Comparison of ENCODE assay signal across 31 cellular contexts in genomic region chr2:61184263-61184662, GRCh38.
"Had no signal": no experiment of that assay in that cellular context is flagged by ENCODE, and none has a peak within 500 bp of the region (broad histone marks: within the 10 kb centered on the region; RNA-seq: fewer than 3 reads in every experiment).

No MANE protein-coding gene starts in this region.

- H3K27me3 Mint-ChIP-seq: activated CD4-positive, alpha-beta memory T cell treated with anti-CD3 and anti-CD28 coated beads for 36 hours; activated CD4-positive, alpha-beta T cell treated with anti-CD3 and anti-CD28 coated beads, Interleukin-2, amount 10 ng/mL, durations not matched to agents 24 days and 14 days; activated naive CD4-positive, alpha-beta T cell treated with anti-CD3 and anti-CD28 coated beads, Interleukin-2, amount 10 ng/mL, durations not matched to agents 7 days and 5 days; activated T-cell treated with anti-CD3 and anti-CD28 coated beads, Interleukin-2, amount 50 U/mL, for 24 hours had no signal

- H3K27ac Mint-ChIP-seq: activated CD4-positive, alpha-beta T cell treated with anti-CD3 and anti-CD28 coated beads, Interleukin-2, amount 10 ng/mL, durations not matched to agents 24 days and 14 days; activated naive CD4-positive, alpha-beta T cell treated with anti-CD3 and anti-CD28 coated beads, Interleukin-2, amount 10 ng/mL, durations not matched to agents 7 days and 5 days; neural progenitor cell; T-helper 1 cell treated with Interleukin-12 subunit alpha and Interleukin-12 subunit beta and Interleukin-4 antibody, amounts not matched to agents 30 μg/mL and 1 μg/mL, for 36 hours had no signal

- FAIRE-seq: frontal cortex, TTC549, urothelium cell line had no signal

- H3K9ac ChIP-seq: neural progenitor cell had no signal

- H3K4me3 ChIP-seq: body of pancreas, cardiac muscle cell, colonic mucosa, hepatocyte, left ventricle myocardium inferior, lung, neural progenitor cell, thoracic aorta had no signal

- DNase-seq: activated CD4-positive, alpha-beta memory T cell treated with anti-CD3 and anti-CD28 coated beads for 36 hours; activated CD4-positive, alpha-beta T cell treated with anti-CD3 and anti-CD28 coated beads, Interleukin-2, amount 10 ng/mL, durations not matched to agents 24 days and 14 days; activated CD4-positive, CD25-positive, alpha-beta regulatory T cell treated with anti-CD3 and anti-CD28 coated beads, Interleukin-2, amount 50 U/mL, for 72 hours; activated CD8-positive, alpha-beta memory T cell treated with anti-CD3 and anti-CD28 coated beads, Interleukin-2, amount 50 U/mL, for 48 hours; activated gamma-delta T cell; activated naive CD4-positive, alpha-beta T cell treated with anti-CD3 and anti-CD28 coated beads, Interleukin-2, amount 10 ng/mL, durations not matched to agents 7 days and 5 days; activated T-cell treated with anti-CD3 and anti-CD28 coated beads, Interleukin-2, amount 50 U/mL, for 24 hours; anterior cingulate cortex; body of pancreas; cerebellar nuclear complex; colonic mucosa; effector CD8-positive, alpha-beta T cell; glutamatergic neuron; islet precursor cell; left ventricle myocardium inferior; occipital lobe; right cardiac atrium; stimulated activated CD4-positive, alpha-beta T cell treated with anti-CD3 and anti-CD28 coated beads, Interleukin-2, amount 100 ng/mL, for 48 hours; stimulated activated naive CD8-positive, alpha-beta T cell treated with anti-CD3 and anti-CD28 coated beads, Interleukin-15, Interleukin-2, amounts not matched to agents 100 U/mL and 50 U/mL, for 24 hours; T-helper 9 cell; trophoblast cell; WERI-Rb-1 had no signal

- H3K9me3 ChIP-seq: body of pancreas, colonic mucosa, left ventricle myocardium inferior, thoracic aorta had no signal

- H3K27ac ChIP-seq: body of pancreas, colonic mucosa, hepatocyte, left ventricle myocardium inferior, thoracic aorta, WERI-Rb-1 had no signal

- ATAC-seq: body of pancreas; right cardiac atrium; stimulated activated naive CD8-positive, alpha-beta T cell treated with anti-CD3 and anti-CD28 coated beads, Interleukin-15, Interleukin-2, amounts not matched to agents 100 U/mL and 50 U/mL, for 24 hours had no signal

- H3K9me3 Mint-ChIP-seq: activated CD4-positive, alpha-beta memory T cell treated with anti-CD3 and anti-CD28 coated beads for 36 hours; activated CD4-positive, alpha-beta T cell treated with anti-CD3 and anti-CD28 coated beads, Interleukin-2, amount 10 ng/mL, durations not matched to agents 24 days and 14 days; activated naive CD4-positive, alpha-beta T cell treated with anti-CD3 and anti-CD28 coated beads, Interleukin-2, amount 10 ng/mL, durations not matched to agents 7 days and 5 days; activated T-cell treated with anti-CD3 and anti-CD28 coated beads, Interleukin-2, amount 50 U/mL, for 24 hours; neural progenitor cell; T-helper 1 cell treated with Interleukin-12 subunit alpha and Interleukin-12 subunit beta and Interleukin-4 antibody, amounts not matched to agents 30 μg/mL and 1 μg/mL, for 36 hours had no signal

- H2AFZ ChIP-seq: hepatocyte, neural progenitor cell had no signal

- H3K4me3 Mint-ChIP-seq: activated CD4-positive, alpha-beta memory T cell treated with anti-CD3 and anti-CD28 coated beads for 36 hours; activated CD4-positive, alpha-beta T cell treated with anti-CD3 and anti-CD28 coated beads, Interleukin-2, amount 10 ng/mL, durations not matched to agents 24 days and 14 days; activated naive CD4-positive, alpha-beta T cell treated with anti-CD3 and anti-CD28 coated beads, Interleukin-2, amount 10 ng/mL, durations not matched to agents 7 days and 5 days; activated T-cell treated with anti-CD3 and anti-CD28 coated beads, Interleukin-2, amount 50 U/mL, for 24 hours; neural progenitor cell; T-helper 1 cell treated with Interleukin-12 subunit alpha and Interleukin-12 subunit beta and Interleukin-4 antibody, amounts not matched to agents 30 μg/mL and 1 μg/mL, for 36 hours had no signal

- H3K27me3 ChIP-seq: body of pancreas, cardiac muscle cell, colonic mucosa, hepatocyte, neural progenitor cell had no signal

- H3K4me2 ChIP-seq: hepatocyte, neural progenitor cell had no signal
